ENCODE assay signal across 9 cellular contexts in the genomic region with DNA sequence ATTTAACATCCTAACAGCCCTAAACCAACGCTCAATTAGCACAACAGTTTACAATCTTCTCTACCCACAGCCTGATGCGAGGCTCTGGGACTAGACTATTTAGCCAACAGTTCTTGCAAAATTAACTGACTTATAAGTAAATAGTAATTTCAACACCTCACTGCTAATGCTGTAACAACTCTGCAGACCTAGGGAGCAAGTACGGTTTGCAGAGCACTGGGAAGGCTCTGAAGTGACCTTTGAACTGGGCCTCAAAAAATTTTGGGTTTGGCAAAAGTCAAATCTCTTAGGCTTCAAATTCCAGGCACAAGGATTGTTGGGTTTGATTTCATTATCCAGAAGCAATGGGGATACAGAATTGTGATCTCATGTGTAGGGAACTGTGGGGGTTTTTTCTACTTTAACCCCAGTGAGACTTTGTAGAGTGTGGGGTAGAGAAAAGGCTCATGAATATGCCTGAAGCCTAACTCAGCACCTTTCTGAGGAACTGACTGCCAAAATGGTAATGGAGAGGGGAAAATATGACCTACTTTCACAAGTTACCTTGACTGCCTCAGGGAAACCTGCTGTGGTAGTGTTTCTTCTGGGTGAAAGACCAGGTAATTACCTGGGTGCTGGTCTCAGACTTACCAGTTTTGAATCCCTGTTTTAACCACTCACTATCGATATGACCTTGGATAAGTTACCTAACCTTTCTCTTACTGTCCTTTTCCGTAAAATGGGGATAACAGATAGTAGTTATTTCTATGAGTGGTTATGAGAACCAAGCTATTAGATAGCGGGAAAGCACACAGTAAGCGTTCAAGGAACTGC. TPM values are rescaled to one million over a fixed set of nuclear protein-coding genes. Genes with fewer than 3 reads are reported as not detected.
DNase-seq lines count a peak whose midpoint lies in the region; ATAC-seq and TF ChIP-seq lines count a peak whose summit lies in the region.
"Had no signal": no experiment of that assay in that cellular context is flagged by ENCODE, and none has a peak within 500 bp of the region (broad histone marks: within the 10 kb centered on the region; RNA-seq: fewer than 3 reads in every experiment).

No MANE protein-coding gene starts in this region.

- peak overlapping the region; percentile 97 for H3K27ac Mint-ChIP-seq in T-helper 2 cell treated with Interferon-gamma antibody and Interleukin-4, amounts not matched to agents 5 μg/mL and 100 μg/mL, for 36 hours
- H3K27ac Mint-ChIP-seq in activated B cell treated with CpG ODN at 0.5 μM for 24 hours, result peak overlapping the region; percentile 98
- H3K27ac Mint-ChIP-seq in immature natural killer cell, result peak overlapping the region; percentile 91 to 97 (median 95)

- no peak for TF ChIP-seq CTCF in activated B cell treated with CpG ODN at 0.5 μM for 24 hours (IDR thresholded peaks at IDR 0.05)

- CTCF ChIA-PET in activated B cell treated with CpG ODN at 0.5 μM for 24 hours (lab: Charles Lee), result interaction anchor here (0.9 to 1.7 kb wide), 4 partner anchors 32 to 238 kb away, joined by 3 to 6 read pairs (median 4); partner anchors contain the start of gene KPNA6

- peak overlapping the region; percentile 96 for H3K4me3 Mint-ChIP-seq in T-helper 2 cell treated with Interferon-gamma antibody and Interleukin-4, amounts not matched to agents 5 μg/mL and 100 μg/mL, for 36 hours
- H3K4me3 Mint-ChIP-seq in activated B cell treated with CpG ODN at 0.5 μM for 24 hours (peak overlapping the region; percentile 90), immature natural killer cell (peak overlapping the region; percentile 89 to 94 (median 91))

- H3K4me1 Mint-ChIP-seq in T-helper 2 cell treated with Interferon-gamma antibody and Interleukin-4, amounts not matched to agents 5 μg/mL and 100 μg/mL, for 36 hours (ENCODE audit: low read depth), result peaks cover 22% of the 10 kb centered on the region
- H3K4me1 Mint-ChIP-seq in activated B cell treated with CpG ODN at 0.5 μM for 24 hours, result peaks cover 35% of the 10 kb centered on the region
- H3K4me1 Mint-ChIP-seq in immature natural killer cell, result peaks cover 31 to 33% of the 10 kb centered on the region in 2 donors

- no peaks in the 10 kb centered on the region for H3K27me3 Mint-ChIP-seq in T-helper 2 cell treated with Interferon-gamma antibody and Interleukin-4, amounts not matched to agents 5 μg/mL and 100 μg/mL, for 36 hours (ENCODE audit: low read depth)
- no peaks in the 10 kb centered on the region for H3K27me3 Mint-ChIP-seq in activated B cell treated with CpG ODN at 0.5 μM for 24 hours
- peaks cover 9 to 18% (median 11%) of the 10 kb centered on the region in 3 donors for H3K27me3 Mint-ChIP-seq in immature natural killer cell (ENCODE audit: low read depth in 3 of 3)

- H3K9me3 Mint-ChIP-seq in T-helper 2 cell treated with Interferon-gamma antibody and Interleukin-4, amounts not matched to agents 5 μg/mL and 100 μg/mL, for 36 hours, result no peaks in the 10 kb centered on the region
- no peaks in the 10 kb centered on the region for H3K9me3 Mint-ChIP-seq in activated B cell treated with CpG ODN at 0.5 μM for 24 hours
- H3K9me3 Mint-ChIP-seq in immature natural killer cell, result no peaks in the 10 kb centered on the region

- POLR2A ChIA-PET in activated B cell treated with CpG ODN at 0.5 μM for 24 hours (lab: Charles Lee), result interaction anchor here (0.5 to 2.7 kb wide), 23 partner anchors 11 to 667 kb away, joined by 3 to 37 read pairs (median 7); partner anchors contain the start of genes BSDC1, CCDC28B, HDAC1 and KPNA6

- ATAC-seq in activated B cell treated with CpG ODN at 0.5 μM for 24 hours (ENCODE audit: low read depth), result no peak

- intact Hi-C loops in activated B cell treated with CpG ODN at 0.5 μM for 24 hours (cut with micrococcal nuclease), result loop anchor here (1.0 to 2.0 kb wide), 5 partner anchors 44 to 216 kb away; partner anchors contain the start of genes BSDC1, EIF3I, KPNA6 and TMEM234

- H3K36me3 Mint-ChIP-seq in T-helper 2 cell treated with Interferon-gamma antibody and Interleukin-4, amounts not matched to agents 5 μg/mL and 100 μg/mL, for 36 hours (ENCODE audit: low read depth), result peaks cover 34% of the 10 kb centered on the region
- H3K36me3 Mint-ChIP-seq in activated B cell treated with CpG ODN at 0.5 μM for 24 hours (ENCODE audit: low read depth), result peaks cover 24% of the 10 kb centered on the region
- peaks cover 0 to 10% (median 4%) of the 10 kb centered on the region in 3 donors for H3K36me3 Mint-ChIP-seq in immature natural killer cell

- peak overlapping the region; percentile 86 for H3K27ac ChIP-seq in temporal lobe (ENCODE audit: low read depth, low read length)

- no peak for DNase-seq in T-helper 2 cell treated with Interferon-gamma antibody and Interleukin-4, amounts not matched to agents 5 μg/mL and 100 μg/mL, for 36 hours (ENCODE audit: low spot score)
- DNase-seq in T-helper 2 cell (no peak), activated B cell treated with CpG ODN at 0.5 μM for 24 hours (no peak), immature natural killer cell (no peak), DMS79 (lab: John Stamatoyannopoulos, UW) (no peak), NCI-H2171 (lab: John Stamatoyannopoulos, UW) (no peak), NCI-H446 treated with DMSO at 0.1 percent for 48 hours (lab: John Stamatoyannopoulos, UW) (no peak)

RNA-seq across cellular contexts. Expression of gene TXLNA, which starts 0.9 kb away (rescaled TPM):
- total RNA-seq in activated B cell treated with CpG ODN at 0.5 μM for 24 hours, result 52.0 and 54.1 TPM in 2 replicates
- polyA plus RNA-seq in immature natural killer cell, result 10 to 100 TPM; 14.5 to 33.4 (median 18.5) TPM
- total RNA-seq in temporal lobe, result 12.5 TPM

RNA-seq across cellular contexts. Expression of gene CCDC28B, which starts 21.8 kb away (rescaled TPM):
- total RNA-seq in activated B cell treated with CpG ODN at 0.5 μM for 24 hours, result 50.4 and 56.9 TPM in 2 replicates
- 10 to 100 TPM; 61.2 to 67.1 (median 65.5) TPM for polyA plus RNA-seq in immature natural killer cell
- 18.9 TPM for total RNA-seq in temporal lobe

RNA-seq across cellular contexts. Expression of gene IQCC, which starts 26.9 kb away (rescaled TPM):
- total RNA-seq in activated B cell treated with CpG ODN at 0.5 μM for 24 hours, result 3.5 and 4.2 TPM in 2 replicates
- polyA plus RNA-seq in immature natural killer cell, result under 1 TPM in 2 of 3 donors, not detected in 1; 0.29 to 0.85 TPM
- total RNA-seq in temporal lobe, result 2.5 TPM

RNA-seq across cellular contexts. Expression of gene DCDC2B, which starts 30.3 kb away (rescaled TPM):
- total RNA-seq in activated B cell treated with CpG ODN at 0.5 μM for 24 hours (not detected in 2 replicates), temporal lobe (not detected)
- not detected for polyA plus RNA-seq in immature natural killer cell
- total RNA-seq: LHCN-M2 had no signal

RNA-seq across cellular contexts. Expression of gene TMEM234, which starts 43.6 kb away (rescaled TPM):
- total RNA-seq in activated B cell treated with CpG ODN at 0.5 μM for 24 hours, result 31.8 and 35.5 TPM in 2 replicates
- polyA plus RNA-seq in immature natural killer cell, result 10 to 100 TPM in 1 of 3 donors, 1 to 10 TPM in 2; 6.7 to 14.3 (median 9.8) TPM
- total RNA-seq in temporal lobe, result 10.6 TPM
